In the genomic region with DNA sequence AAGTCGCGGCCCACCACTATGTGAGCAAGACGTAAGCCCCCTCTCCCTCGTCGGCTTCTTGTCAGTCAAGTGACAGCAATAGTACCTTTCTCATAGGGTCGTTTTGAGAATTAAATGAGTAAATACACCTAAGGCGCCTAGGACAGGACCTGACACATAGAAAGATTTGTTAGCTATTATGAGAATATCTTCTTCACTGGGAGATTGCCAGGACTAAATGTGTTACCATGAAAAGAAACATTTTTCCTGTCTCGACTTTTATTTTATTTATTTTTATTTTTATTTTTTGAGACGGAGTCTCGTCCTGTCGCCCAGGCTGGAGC, we compare ENCODE assay signal across 8 cellular contexts. TPM values are rescaled to one million over a fixed set of nuclear protein-coding genes. Genes with fewer than 3 reads are reported as not detected.
A peak's percentile ranks its signal among the peaks of the same experiment; 100 is the strongest.
DNase-seq lines count a peak whose midpoint lies in the region; ATAC-seq and TF ChIP-seq lines count a peak whose summit lies in the region.

No MANE protein-coding gene starts in this region.

- peak overlapping the region; percentile 99 for H3K4me2 ChIP-seq in HCT116 (ENCODE audit: low read length)

- intact Hi-C loops in HCT116 (cut with micrococcal nuclease): no loop called here

- CTCF ChIA-PET in HCT116 (lab: Charles Lee): interaction anchor here (1.0 to 3.1 kb wide), 4 partner anchors 11 to 68 kb away, joined by 3 to 45 read pairs (median 6); partner anchors contain the start of gene SLC25A44
- CTCF ChIA-PET in activated CD8-positive, alpha-beta T cell treated with anti-CD3 and anti-CD28 coated beads, Interleukin-2, amount 10 ng/mL, durations not matched to agents 7 days and 5 days (lab: Charles Lee): interaction anchor here (0.9 to 4.9 kb wide), 8 partner anchors 8 to 86 kb away, joined by 3 to 68 read pairs (median 3); partner anchors contain the start of gene SLC25A44

- peak overlapping the region; percentile 99 for H3K27ac Mint-ChIP-seq in activated CD8-positive, alpha-beta T cell treated with anti-CD3 and anti-CD28 coated beads, Interleukin-2, amount 10 ng/mL, durations not matched to agents 7 days and 5 days
- peak overlapping the region; percentile 95 for H3K27ac Mint-ChIP-seq in stimulated activated effector memory CD8-positive, alpha-beta T cell treated with anti-CD3 and anti-CD28 coated beads, Interleukin-12 subunit alpha, Interleukin-12 subunit beta, amount 100 ng/mL, for 72 hours

- no peaks in the 10 kb centered on the region for H3K9me2 ChIP-seq in HCT116 (ENCODE audit: insufficient read depth)

- no peak for TF ChIP-seq CTCF in HCT116 (IDR thresholded peaks at IDR 0.05 in 2 of 3, conservative IDR thresholded peaks at IDR 0.05 in 1 of 3; ENCODE audit: borderline replicate concordance in 1 of 3, insufficient read depth in 1 of 3, low read depth in 2 of 3, low read length in 2 of 3)

- H3K27me3 ChIP-seq in HCT116 (ENCODE audit: insufficient read depth, low read length): no peaks in the 10 kb centered on the region

- peak overlapping the region; percentile 94 for H3K9ac ChIP-seq in HCT116 (ENCODE audit: low read length)

- peak overlapping the region; percentile 96 for H3K4me3 Mint-ChIP-seq in activated CD8-positive, alpha-beta T cell treated with anti-CD3 and anti-CD28 coated beads, Interleukin-2, amount 10 ng/mL, durations not matched to agents 7 days and 5 days
- H3K4me3 Mint-ChIP-seq in stimulated activated effector memory CD8-positive, alpha-beta T cell treated with anti-CD3 and anti-CD28 coated beads, Interleukin-12 subunit alpha, Interleukin-12 subunit beta, amount 100 ng/mL, for 72 hours: peak overlapping the region; percentile 87

- H4K20me1 ChIP-seq in HCT116 (ENCODE audit: insufficient read depth): no peaks in the 10 kb centered on the region

- no peak for ATAC-seq in HCT116
- no peak for ATAC-seq in activated CD8-positive, alpha-beta T cell treated with anti-CD3 and anti-CD28 coated beads, Interleukin-2, amount 10 ng/mL, durations not matched to agents 7 days and 5 days
- ATAC-seq in stimulated activated effector memory CD8-positive, alpha-beta T cell treated with anti-CD3 and anti-CD28 coated beads, Interleukin-12 subunit alpha, Interleukin-12 subunit beta, amount 100 ng/mL, for 72 hours: no peak
- ATAC-seq in GM18511 (IDR thresholded peaks at IDR 0.05; ENCODE audit: unreplicated experiment): no peak
- no peak for ATAC-seq in HG03520 (IDR thresholded peaks at IDR 0.05; ENCODE audit: unreplicated experiment)

- TF ChIP-seq POLR2A in HCT116 (IDR thresholded peaks at IDR 0.05; ENCODE audit: borderline replicate concordance, extremely low read depth, insufficient read depth, insufficient read length): no peak

- peaks cover 10 to 21% of the 10 kb centered on the region in 2 experiments for H3K4me1 ChIP-seq in HCT116 (ENCODE audit: control insufficient read depth in 1 of 2, insufficient read depth in 2 of 2, low read length in 2 of 2)

- no peaks in the 10 kb centered on the region for H3K9me3 Mint-ChIP-seq in activated CD8-positive, alpha-beta T cell treated with anti-CD3 and anti-CD28 coated beads, Interleukin-2, amount 10 ng/mL, durations not matched to agents 7 days and 5 days (ENCODE audit: insufficient read depth)
- H3K9me3 Mint-ChIP-seq in stimulated activated effector memory CD8-positive, alpha-beta T cell treated with anti-CD3 and anti-CD28 coated beads, Interleukin-12 subunit alpha, Interleukin-12 subunit beta, amount 100 ng/mL, for 72 hours: no peaks in the 10 kb centered on the region

- H3K79me2 ChIP-seq in HCT116 (ENCODE audit: insufficient read depth, low read length): peaks cover 33% of the 10 kb centered on the region

- H2AFZ ChIP-seq in HCT116 (ENCODE audit: low read depth, low read length, poor library complexity, severe bottlenecking): no peak overlapping the region

- H3K36me3 Mint-ChIP-seq in activated CD8-positive, alpha-beta T cell treated with anti-CD3 and anti-CD28 coated beads, Interleukin-2, amount 10 ng/mL, durations not matched to agents 7 days and 5 days (ENCODE audit: low read depth): peaks cover 68% of the 10 kb centered on the region
- H3K36me3 Mint-ChIP-seq in stimulated activated effector memory CD8-positive, alpha-beta T cell treated with anti-CD3 and anti-CD28 coated beads, Interleukin-12 subunit alpha, Interleukin-12 subunit beta, amount 100 ng/mL, for 72 hours: peaks cover 74% of the 10 kb centered on the region

- peaks cover 49% of the 10 kb centered on the region for H3K4me1 Mint-ChIP-seq in activated CD8-positive, alpha-beta T cell treated with anti-CD3 and anti-CD28 coated beads, Interleukin-2, amount 10 ng/mL, durations not matched to agents 7 days and 5 days (ENCODE audit: low read depth)
- peaks cover 35% of the 10 kb centered on the region for H3K4me1 Mint-ChIP-seq in stimulated activated effector memory CD8-positive, alpha-beta T cell treated with anti-CD3 and anti-CD28 coated beads, Interleukin-12 subunit alpha, Interleukin-12 subunit beta, amount 100 ng/mL, for 72 hours

- RAD21 ChIA-PET in HCT116 (lab: Charles Lee; ENCODE audit: low non-redundant PET in 1 of 2, low total read pairs in 2 of 2, uncharacterized antibody in 2 of 2, unreplicated experiment in 2 of 2): no interaction called here

- no TSS peak for BruUV-seq in HCT116 (replicated peaks; lab: Mats Ljungman, UMichigan)

- peaks cover 0 to 3% of the 10 kb centered on the region in 2 experiments; a peak in 1 of 4 replicates for H3K36me3 ChIP-seq in HCT116 (ENCODE audit: control insufficient read depth in 1 of 2, insufficient read depth in 2 of 2, low read length in 2 of 2)

- no peak for TF ChIP-seq RAD21 in HCT116 (IDR thresholded peaks at IDR 0.05; ENCODE audit: low read depth)

- POLR2A ChIA-PET in HCT116 (lab: Charles Lee): interaction anchor here (1.0 to 2.6 kb wide), 9 partner anchors 9 to 94 kb away, joined by 3 to 25 read pairs (median 5); partner anchors contain the start of genes SLC25A44 and SMG5
- POLR2A ChIA-PET in activated CD8-positive, alpha-beta T cell treated with anti-CD3 and anti-CD28 coated beads, Interleukin-2, amount 10 ng/mL, durations not matched to agents 7 days and 5 days (lab: Charles Lee): interaction anchor here (0.7 to 6.9 kb wide), 11 partner anchors 10 to 1793 kb away, joined by 3 to 195 read pairs (median 10); partner anchors contain the start of genes SLC25A44, SMG5 and TMEM79

- no peaks in the 10 kb centered on the region for H3K9me3 ChIP-seq in HCT116 (ENCODE audit: control insufficient read depth in 1 of 2, insufficient read depth in 1 of 2, low read depth in 1 of 2, low read length in 2 of 2)

- no peaks in the 10 kb centered on the region for H3K27me3 Mint-ChIP-seq in activated CD8-positive, alpha-beta T cell treated with anti-CD3 and anti-CD28 coated beads, Interleukin-2, amount 10 ng/mL, durations not matched to agents 7 days and 5 days (ENCODE audit: low read depth)

- peak overlapping the region; percentile 75 for H3K27ac ChIP-seq in HCT116 (ENCODE audit: low read depth, low read length)

- H3K4me3 ChIP-seq in HCT116 (replicated peaks in 1 of 2; ENCODE audit: low read depth in 1 of 2, low read length in 2 of 2) (peak overlapping the region; percentile 85 to 96), iPS-11a (ENCODE audit: low read depth, low read length) (peak overlapping the region; percentile 94)

- DNase-seq in HCT116 (ENCODE audit: low read depth, low spot score) (no peak), putamen (ENCODE audit: low spot score) (no peak)
- no peak for DNase-seq in activated CD8-positive, alpha-beta T cell treated with anti-CD3 and anti-CD28 coated beads, Interleukin-2, amount 10 ng/mL, durations not matched to agents 7 days and 5 days
- no peak for DNase-seq in stimulated activated effector memory CD8-positive, alpha-beta T cell treated with anti-CD3 and anti-CD28 coated beads, Interleukin-12 subunit alpha, Interleukin-12 subunit beta, amount 100 ng/mL, for 72 hours (ENCODE audit: low spot score in 2 of 2)
- no peak for DNase-seq in activated effector memory CD4-positive, alpha-beta T cell treated with anti-CD3 and anti-CD28 coated beads, Interleukin-2, amount 50 U/mL, for 16 hours

TF ChIP-seq in HCT116, 20 proteins besides CTCF, POLR2A, EP300 and RAD21 (continues in another document):
- TF ChIP-seq EZH2phosphoT487 (IDR thresholded peaks at IDR 0.05; ENCODE audit: borderline replicate concordance) (no peak), JUND (IDR thresholded peaks at IDR 0.05) (no peak), POLR2AphosphoS5 (IDR thresholded peaks at IDR 0.05; ENCODE audit: low read depth, low read length) (no peak), EGR1 (IDR thresholded peaks at IDR 0.05; ENCODE audit: low read depth) (no peak), YY1 (IDR thresholded peaks at IDR 0.05; ENCODE audit: extremely low read depth, insufficient replicate concordance, low read depth, low read length) (no peak)

RNA-seq across cellular contexts. Expression of gene PMF1, which starts 0.8 kb away (rescaled TPM):
- 52.6 TPM for total RNA-seq in HCT116 (2021; ENCODE audit: unreplicated experiment)
- polyA plus RNA-seq in HCT116 (2012): 47.2 and 55.5 TPM in 2 replicates
- 10 to 100 TPM; 72.3 to 77.3 TPM for total RNA-seq in activated CD8-positive, alpha-beta T cell treated with anti-CD3 and anti-CD28 coated beads, Interleukin-2, amount 10 ng/mL, durations not matched to agents 7 days and 5 days

RNA-seq across cellular contexts. Expression of gene SLC25A44, which starts 19.7 kb away (rescaled TPM):
- 17.5 TPM for total RNA-seq in HCT116 (2021; ENCODE audit: unreplicated experiment)
- polyA plus RNA-seq in HCT116 (2012): 10.3 and 10.4 TPM in 2 replicates
- 10 to 100 TPM; 31.8 to 33.8 TPM for total RNA-seq in activated CD8-positive, alpha-beta T cell treated with anti-CD3 and anti-CD28 coated beads, Interleukin-2, amount 10 ng/mL, durations not matched to agents 7 days and 5 days

RNA-seq across cellular contexts. Expression of gene BGLAP, which starts 28.4 kb away (rescaled TPM):
- total RNA-seq in HCT116 (2021; ENCODE audit: unreplicated experiment): 1.4 TPM
- polyA plus RNA-seq in HCT116 (2012): 1.4 TPM in 2 replicates
- 1 to 10 TPM; 2.8 TPM for total RNA-seq in activated CD8-positive, alpha-beta T cell treated with anti-CD3 and anti-CD28 coated beads, Interleukin-2, amount 10 ng/mL, durations not matched to agents 7 days and 5 days

RNA-seq across cellular contexts. Expression of gene PAQR6, which starts 34.3 kb away (rescaled TPM):
- 10.9 TPM for total RNA-seq in HCT116 (2021; ENCODE audit: unreplicated experiment)
- 6.4 and 7.3 TPM in 2 replicates for polyA plus RNA-seq in HCT116 (2012)
- total RNA-seq in activated CD8-positive, alpha-beta T cell treated with anti-CD3 and anti-CD28 coated beads, Interleukin-2, amount 10 ng/mL, durations not matched to agents 7 days and 5 days: 1 to 10 TPM; 8.6 to 9.9 TPM
